In genomic region chr12:89980236-89980635, GRCh38 we compare ENCODE assay signal across 13 cellular contexts.
DNase-seq lines count a peak whose midpoint lies in the region; ATAC-seq and TF ChIP-seq lines count a peak whose summit lies in the region.
"Had no signal": no experiment of that assay in that cellular context is flagged by ENCODE, and none has a peak within 500 bp of the region (broad histone marks: within the 10 kb centered on the region; RNA-seq: fewer than 3 reads in every experiment).

No MANE protein-coding gene starts in this region.

- H3K4me3 ChIP-seq in colonic mucosa (no peak overlapping the region), mucosa of descending colon (no peak overlapping the region)
- H3K4me3 ChIP-seq: cardiac muscle cell, GM12878 had no signal

- H3K36me3 ChIP-seq in colonic mucosa (no peaks in the 10 kb centered on the region), mucosa of descending colon (ENCODE audit: low read depth) (no peaks in the 10 kb centered on the region)
- H3K36me3 ChIP-seq: cardiac muscle cell had no signal

- peaks cover 20% of the 10 kb centered on the region for H3K4me1 Mint-ChIP-seq in CD14-positive monocyte

- intact Hi-C loops in CD14-positive monocyte (cut with micrococcal nuclease) (no loop called here), colonic mucosa (cut with DNase I) (no loop called here), mucosa of descending colon (cut with DNase I, micrococcal nuclease) (no loop called here)

- peaks cover 0 to 2% of the 10 kb centered on the region in 2 donors for H3K36me3 Mint-ChIP-seq in CD14-positive monocyte

- H3K9ac ChIP-seq in colonic mucosa (ENCODE audit: low read depth in 2 of 2, low read length in 2 of 2): no peak overlapping the region

- peaks cover 2 to 3% (median 2%) of the 10 kb centered on the region in 3 donors for H3K27me3 Mint-ChIP-seq in CD14-positive monocyte (ENCODE audit: low read depth in 3 of 3)
- H3K27me3 Mint-ChIP-seq: CD4-positive, CD25-positive, alpha-beta regulatory T cell; naive B cell had no signal

- peak overlapping the region; percentile 80 to 86 (median 83) for H3K27ac Mint-ChIP-seq in CD14-positive monocyte
- H3K27ac Mint-ChIP-seq: CD4-positive, CD25-positive, alpha-beta regulatory T cell; naive B cell; T-helper 17 cell had no signal

- ATAC-seq in mucosa of descending colon: peak; percentile 58
- ATAC-seq in GM19395 (IDR thresholded peaks at IDR 0.05; ENCODE audit: unreplicated experiment): no peak
- ATAC-seq in GM18868 (IDR thresholded peaks at IDR 0.05; ENCODE audit: unreplicated experiment): no peak
- ATAC-seq: GM12878, T-helper 17 cell had no signal

- H3K27ac ChIP-seq in colonic mucosa: no peak overlapping the region
- H3K27ac ChIP-seq: cardiac muscle cell had no signal

- DNase-seq in CD14-positive monocyte (ENCODE audit: low spot score) (peak; percentile 54), MV-4-11 (lab: John Stamatoyannopoulos, UW) (peak; percentile 71), colonic mucosa (peak; percentile 38), mucosa of descending colon (peak in 1 of 3 donors; percentile 24), dedifferentiated amniotic fluid mesenchymal stem cell (ENCODE audit: extremely low spot score) (no peak)
- DNase-seq in stimulated activated CD4-positive, alpha-beta T cell treated with anti-CD3 and anti-CD28 coated beads, Interleukin-1b, Interleukin-23, amount 100 ng/mL, for 48 hours: no peak
- DNase-seq: CD4-positive, CD25-positive, alpha-beta regulatory T cell; naive B cell; T-helper 17 cell had no signal

- H3K9me3 ChIP-seq in colonic mucosa (no peaks in the 10 kb centered on the region), mucosa of descending colon (no peaks in the 10 kb centered on the region)

- H3K4me1 ChIP-seq in colonic mucosa (no peaks in the 10 kb centered on the region), mucosa of descending colon (ENCODE audit: low read depth) (no peaks in the 10 kb centered on the region)

- no peaks in the 10 kb centered on the region for H3K27me3 ChIP-seq in colonic mucosa
- H3K27me3 ChIP-seq: cardiac muscle cell had no signal

- peaks cover 0 to 2% (median 0%) of the 10 kb centered on the region in 7 donors for H3K9me3 Mint-ChIP-seq in CD14-positive monocyte
- H3K9me3 Mint-ChIP-seq: naive B cell had no signal

- H3K4me3 Mint-ChIP-seq in CD14-positive monocyte: peak overlapping the region in 1 of 2 donors; percentile 19
- H3K4me3 Mint-ChIP-seq: CD4-positive, CD25-positive, alpha-beta regulatory T cell; naive B cell; T-helper 17 cell had no signal

- TF ChIP-seq CTCF in CD14-positive monocyte (IDR thresholded peaks at IDR 0.05): no peak
- TF ChIP-seq CTCF in colonic mucosa (IDR thresholded peaks at IDR 0.05): no peak
- TF ChIP-seq CTCF in mucosa of descending colon (IDR thresholded peaks at IDR 0.05): no peak

Comparison
In these comparisons a context has a peak if more than half of its experiments do, and no peak if none do; other contexts are left out.
1. DNase-seq: peak in CD14-positive monocyte (single experiment), MV-4-11 (single experiment) and colonic mucosa (single experiment); none in stimulated activated CD4-positive, alpha-beta T cell treated with anti-CD3 and anti-CD28 coated beads, Interleukin-1b, Interleukin-23, amount 100 ng/mL, for 48 hours (single experiment) and dedifferentiated amniotic fluid mesenchymal stem cell (single experiment).